Comparison of ENCODE assay signal across 8 cellular contexts in the genomic region with DNA sequence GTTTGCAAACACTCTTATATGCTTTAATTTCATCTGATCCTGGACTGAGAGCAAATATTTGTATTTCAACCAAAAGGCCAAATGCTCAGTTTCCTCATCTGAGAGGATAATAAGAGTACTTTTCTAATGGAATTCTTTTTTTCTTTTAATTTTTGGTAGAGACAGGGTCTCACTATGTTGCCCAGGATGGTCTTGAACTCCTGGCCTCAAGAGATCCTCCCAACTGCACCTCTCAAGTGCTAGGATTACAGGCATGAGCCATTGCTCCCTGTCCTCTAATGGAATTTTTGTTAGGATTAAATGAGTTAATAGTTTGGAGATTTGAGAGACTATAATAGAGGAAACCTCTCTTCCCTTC.
DNase-seq lines count a peak whose midpoint lies in the region; ATAC-seq, FAIRE-seq and TF ChIP-seq lines count a peak whose summit lies in the region.

No MANE protein-coding gene starts in this region.

- H3K4me1 ChIP-seq in mammary epithelial cell (ENCODE audit: insufficient read depth, low read length) (peaks cover 33% of the 10 kb centered on the region), muscle layer of duodenum (ENCODE audit: control insufficient read depth in 1 of 2, insufficient read depth in 2 of 2, low read length in 2 of 2) (peaks cover 13 to 24% of the 10 kb centered on the region in 2 donors), aorta (ENCODE audit: control insufficient read depth in 1 of 2, insufficient read depth in 2 of 2, low read length in 2 of 2) (no peaks in the 10 kb centered on the region)

- no peaks in the 10 kb centered on the region for H4K20me1 ChIP-seq in mammary epithelial cell (ENCODE audit: insufficient read depth, low read length)

- H3K27me3 ChIP-seq in mammary epithelial cell (ENCODE audit: insufficient read depth, low read length) (no peaks in the 10 kb centered on the region), muscle layer of duodenum (ENCODE audit: low read depth, low read length) (no peaks in the 10 kb centered on the region), aorta (ENCODE audit: control insufficient read depth in 1 of 2, insufficient read depth in 2 of 2, low read length in 1 of 2) (no peaks in the 10 kb centered on the region)

- FAIRE-seq in D721Med (lab: Jason Lieb, UNC), result no peak

- no peaks in the 10 kb centered on the region for H3K27me3 Mint-ChIP-seq in stimulated activated naive CD8-positive, alpha-beta T cell treated with anti-CD3 and anti-CD28 coated beads, Interleukin-15, Interleukin-2, amounts not matched to agents 100 ng/mL and 50 ng/mL, for 24 hours

- H3K9me3 ChIP-seq in mammary epithelial cell (replicated peaks; ENCODE audit: insufficient read depth, low read length) (no peaks in the 10 kb centered on the region), muscle layer of duodenum (ENCODE audit: control insufficient read depth in 1 of 2, low read length in 2 of 2) (no peaks in the 10 kb centered on the region), aorta (ENCODE audit: control insufficient read depth, low read length) (no peaks in the 10 kb centered on the region)

- TF ChIP-seq CTCF in mammary epithelial cell (conservative IDR thresholded peaks at IDR 0.05 in 1 of 2, IDR thresholded peaks at IDR 0.05 in 1 of 2; ENCODE audit: extremely low read depth in 1 of 2, insufficient read depth in 1 of 2, low read depth in 1 of 2, low read length in 2 of 2) (no peak), D721Med (IDR thresholded peaks at IDR 0.05; ENCODE audit: insufficient read depth, missing control alignments) (no peak)

- H3K79me2 ChIP-seq in mammary epithelial cell (ENCODE audit: insufficient read depth, low read length), result no peaks in the 10 kb centered on the region

- peak overlapping the region; percentile 98 for H3K27ac ChIP-seq in mammary epithelial cell (ENCODE audit: insufficient read depth, low read depth, low read length)
- H3K27ac ChIP-seq in muscle layer of duodenum (ENCODE audit: low read length), result peak overlapping the region; percentile 95
- peak overlapping the region; percentile 88 to 99 for H3K27ac ChIP-seq in aorta (ENCODE audit: low read depth in 1 of 2, low read length in 2 of 2)

- no peaks in the 10 kb centered on the region for H3K9me3 Mint-ChIP-seq in stimulated activated naive CD8-positive, alpha-beta T cell treated with anti-CD3 and anti-CD28 coated beads, Interleukin-15, Interleukin-2, amounts not matched to agents 100 ng/mL and 50 ng/mL, for 24 hours

- in situ Hi-C loops in mammary epithelial cell (cut with MboI; ENCODE audit: low sequenced_read_pairs in 2 of 2), result no loop called here

- peaks cover 34% of the 10 kb centered on the region for H3K36me3 Mint-ChIP-seq in stimulated activated naive CD8-positive, alpha-beta T cell treated with anti-CD3 and anti-CD28 coated beads, Interleukin-15, Interleukin-2, amounts not matched to agents 100 ng/mL and 50 ng/mL, for 24 hours (ENCODE audit: low read depth)

- H3K4me2 ChIP-seq in mammary epithelial cell (ENCODE audit: insufficient read depth, low read depth, low read length), result peak overlapping the region; percentile 29

- peaks cover 83% of the 10 kb centered on the region for H3K4me1 Mint-ChIP-seq in stimulated activated naive CD8-positive, alpha-beta T cell treated with anti-CD3 and anti-CD28 coated beads, Interleukin-15, Interleukin-2, amounts not matched to agents 100 ng/mL and 50 ng/mL, for 24 hours (ENCODE audit: low read depth)

- intact Hi-C loops in mammary epithelial cell (cut with micrococcal nuclease) (loop anchor here (1.0 to 2.0 kb wide), 6 partner anchors 16 to 68 kb away; no protein-coding TSS in a partner anchor), aorta (cut with DNase I) (loop anchor here (1.0 to 10.0 kb wide), 5 partner anchors 12 to 69 kb away; partner anchors contain the start of gene KMT2E (in 1 of the 2))

- dilution Hi-C loops in mammary epithelial cell (cut with HindIII; ENCODE audit: low sequenced_read_pairs), result loop anchor here (5.0 kb wide), 2 partner anchors 37 to 72 kb away; no protein-coding TSS in a partner anchor

- H3K4me3 Mint-ChIP-seq in stimulated activated naive CD8-positive, alpha-beta T cell treated with anti-CD3 and anti-CD28 coated beads, Interleukin-15, Interleukin-2, amounts not matched to agents 100 ng/mL and 50 ng/mL, for 24 hours, result peak overlapping the region; percentile 97

- H3K9ac ChIP-seq in mammary epithelial cell (ENCODE audit: insufficient read depth, low read length), result peak overlapping the region; percentile 77

- TSS peak; percentile 97 for BruUV-seq in mammary epithelial cell (replicated peaks; lab: Mats Ljungman, UMichigan)

- no peak overlapping the region for H3K4me3 ChIP-seq in mammary epithelial cell (replicated peaks in 1 of 3; ENCODE audit: insufficient read depth in 1 of 3, low read depth in 2 of 3, low read length in 3 of 3)
- peak overlapping the region; percentile 12 to 23 for H3K4me3 ChIP-seq in muscle layer of duodenum (ENCODE audit: low read depth in 1 of 2, low read length in 2 of 2)
- H3K4me3 ChIP-seq in aorta (ENCODE audit: low read length in 2 of 2), result no peak overlapping the region

- no peak for ATAC-seq in stimulated activated naive CD8-positive, alpha-beta T cell treated with anti-CD3 and anti-CD28 coated beads, Interleukin-15, Interleukin-2, amounts not matched to agents 100 U/mL and 50 U/mL, for 24 hours
- no peak for ATAC-seq in aorta (ENCODE audit: low FRiP score)
- ATAC-seq in HG02610 (IDR thresholded peaks at IDR 0.05; ENCODE audit: unreplicated experiment), result no peak

- peak overlapping the region; percentile 35 for H2AFZ ChIP-seq in mammary epithelial cell (ENCODE audit: low read depth, low read length)

- peak overlapping the region; percentile 100 for H3K27ac Mint-ChIP-seq in stimulated activated naive CD8-positive, alpha-beta T cell treated with anti-CD3 and anti-CD28 coated beads, Interleukin-15, Interleukin-2, amounts not matched to agents 100 ng/mL and 50 ng/mL, for 24 hours

- H3K36me3 ChIP-seq in mammary epithelial cell (ENCODE audit: insufficient read depth, low read length), result no peaks in the 10 kb centered on the region
- no peaks in the 10 kb centered on the region for H3K36me3 ChIP-seq in muscle layer of duodenum (ENCODE audit: control insufficient read depth in 1 of 2, insufficient read depth in 2 of 2, low read length in 2 of 2)
- H3K36me3 ChIP-seq in aorta (ENCODE audit: control insufficient read depth in 1 of 2, insufficient read depth in 2 of 2, low read length in 1 of 2), result no peaks in the 10 kb centered on the region

- CTCF ChIA-PET in mammary epithelial cell (lab: Charles Lee; ENCODE audit: low non-redundant PET), result interaction anchor here (0.6 to 0.7 kb wide), 2 partner anchors 35 to 405 kb away, joined by 4 to 5 read pairs; no protein-coding TSS in a partner anchor

- no peak for DNase-seq in stimulated activated naive CD8-positive, alpha-beta T cell treated with anti-CD3 and anti-CD28 coated beads, Interleukin-15, Interleukin-2, amounts not matched to agents 100 U/mL and 50 U/mL, for 24 hours
- DNase-seq in mammary epithelial cell (no peak), aorta (no peak), D721Med (ENCODE audit: insufficient read length, low spot score) (no peak)
- no peak for DNase-seq in stimulated activated CD4-positive, alpha-beta T cell treated with anti-CD3 and anti-CD28 coated beads, Interleukin-2, amount 100 ng/mL, for 48 hours

Comparison
In these comparisons a context has a peak if more than half of its experiments do, and no peak if none do; other contexts are left out.
1. H3K4me3 ChIP-seq: peak in muscle layer of duodenum (2 of 2); none in mammary epithelial cell (0 of 3) and aorta (0 of 2).
2. Peak in every context shown above with its lines, with median percentiles within 50 percentile points of each other: H3K27ac ChIP-seq.